14 cellular contexts compared by ENCODE assay signal in the genomic region with DNA sequence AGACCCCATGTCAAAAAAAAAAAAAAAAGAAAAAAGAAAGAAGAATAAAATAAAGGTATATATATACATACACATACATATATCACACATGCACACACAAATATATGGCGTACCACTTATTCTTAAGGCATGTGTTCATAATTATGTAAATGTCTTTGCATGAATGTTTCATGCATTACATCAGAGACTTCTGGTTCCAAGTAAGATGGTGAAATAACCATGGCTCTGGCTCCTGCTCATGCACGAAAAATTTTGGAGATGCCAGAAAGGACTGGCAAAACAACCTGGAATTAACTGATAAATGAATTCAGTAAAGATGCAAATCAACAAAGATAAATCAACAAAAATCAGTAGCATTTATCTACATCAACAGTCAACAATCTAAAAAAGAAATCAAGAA.
"Had no signal": no experiment of that assay in that cellular context is flagged by ENCODE, and none has a peak within 500 bp of the region (broad histone marks: within the 10 kb centered on the region; RNA-seq: fewer than 3 reads in every experiment).

No MANE protein-coding gene starts in this region.

- H3K9me3 ChIP-seq: thyroid gland had no signal

- H3K36me3 ChIP-seq: brain microvascular endothelial cell, thyroid gland had no signal

- H3K27me3 ChIP-seq: brain microvascular endothelial cell, thyroid gland had no signal

- DNase-seq: activated CD4-positive, alpha-beta memory T cell treated with anti-CD3 and anti-CD28 coated beads, Interleukin-2, amount 10 ng/mL, durations not matched to agents 7 days and 5 days; activated CD4-positive, alpha-beta T cell treated with anti-CD3 and anti-CD28 coated beads for 36 hours; activated T-cell treated with anti-CD3 and anti-CD28 coated beads, Interleukin-2, amount 50 U/mL, for 24 hours; amygdala; brain microvascular endothelial cell; kidney glomerular epithelial cell; left ventricle myocardium superior; mesendoderm; retina; stimulated activated CD4-positive, alpha-beta T cell treated with anti-CD3 and anti-CD28 coated beads, Interleukin-4, amount 100 ng/mL, for 1 hour; stimulated activated naive B cell treated with anti-CD40 and anti-IgM and Interleukin-4, amounts not matched to agents 10 μg/mL and 1 μg/mL and 100 μg/mL, for 72 hours; T-helper 2 cell; thyroid gland had no signal

- ATAC-seq: activated CD4-positive, alpha-beta T cell treated with anti-CD3 and anti-CD28 coated beads for 36 hours; left ventricle myocardium superior; natural killer cell treated with Interleukin-12 subunit alpha and Interleukin-12 subunit beta and Interleukin-15 and Interleukin-18, amount 100 ng/mL, for 72 hours; stimulated activated naive B cell treated with anti-CD40 and anti-IgM and Interleukin-4, amounts not matched to agents 10 μg/mL and 1 μg/mL and 100 μg/mL, for 72 hours had no signal

- H3K4me3 ChIP-seq: thyroid gland had no signal

- H3K27ac ChIP-seq: brain microvascular endothelial cell, thyroid gland had no signal
